ENCODE assay signal across 21 cellular contexts in genomic region chr2:176370423-176370822, GRCh38.
DNase-seq lines count a peak whose midpoint lies in the region; ATAC-seq lines count a peak whose summit lies in the region.
"Had no signal": no experiment of that assay in that cellular context is flagged by ENCODE, and none has a peak within 500 bp of the region (broad histone marks: within the 10 kb centered on the region; RNA-seq: fewer than 3 reads in every experiment).

No MANE protein-coding gene starts in this region.

- ATAC-seq in left lobe of liver (no peak), GM21723 (IDR thresholded peaks at IDR 0.05; ENCODE audit: unreplicated experiment) (no peak)
- ATAC-seq: PC-3, SK-N-SH treated with all-trans-retinoic acid at 6 μM for 48 hours had no signal

- peak; percentile 50 for DNase-seq in DMS 273 (lab: John Stamatoyannopoulos, UW; ENCODE audit: unreplicated experiment)
- DNase-seq in NCI-H1417 treated with DMSO at 0.1 percent for 48 hours (lab: John Stamatoyannopoulos, UW) = peak; percentile 44
- DNase-seq in NCI-H524 treated with DMSO at 0.1 percent for 48 hours (lab: John Stamatoyannopoulos, UW) = peak; percentile 55
- DNase-seq in left kidney (ENCODE audit: low read depth, low spot score) = peak; percentile 62
- no peak for DNase-seq in left lobe of liver (ENCODE audit: low spot score)
- no peak for DNase-seq in hypothalamus (lab: John Stamatoyannopoulos, UW)
- DNase-seq in islet precursor cell = no peak
- DNase-seq: CD4-positive, CD25-positive, alpha-beta regulatory T cell; DND-41; GM23248; HCEC 1CT; Kasumi-1; MM.1S; NCI-H1048; NCI-H1436 treated with DMSO at 0.1 percent for 48 hours; NCI-H510A; NCI-H82; PC-3; SIG-M5 had no signal

Comparison
In these comparisons a context has a peak if more than half of its experiments do, and no peak if none do; other contexts are left out.
1. DNase-seq: peak in DMS 273 (single experiment), NCI-H1417 treated with DMSO at 0.1 percent for 48 hours (single experiment), NCI-H524 treated with DMSO at 0.1 percent for 48 hours (single experiment) and left kidney (single experiment); none in left lobe of liver (single experiment), hypothalamus (0 of 51) and islet precursor cell (single experiment).